12 cellular contexts compared by ENCODE assay signal in the genomic region with DNA sequence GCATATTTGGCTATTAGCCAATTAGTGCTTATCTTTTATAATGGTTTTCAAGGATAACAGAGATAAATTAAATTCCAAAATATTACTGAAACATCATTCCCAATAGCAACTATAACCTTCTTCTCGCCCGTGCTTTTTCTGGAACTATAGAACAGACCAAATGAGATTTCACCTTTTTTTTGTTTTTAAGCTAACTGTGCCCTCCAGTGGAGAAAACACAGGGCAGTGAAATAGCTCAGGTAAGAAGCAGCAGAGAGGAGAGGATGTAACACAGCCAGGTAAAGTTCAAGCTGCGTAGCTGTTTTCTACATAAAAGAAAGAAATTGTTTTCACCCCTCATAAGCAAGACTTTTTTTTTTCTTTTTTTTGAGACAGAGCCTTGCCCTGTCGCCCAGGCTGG. TPM values are rescaled to one million over a fixed set of nuclear protein-coding genes. Genes with fewer than 3 reads are reported as not detected.
DNase-seq lines count a peak whose midpoint lies in the region; ATAC-seq and TF ChIP-seq lines count a peak whose summit lies in the region.
"Had no signal": no experiment of that assay in that cellular context is flagged by ENCODE, and none has a peak within 500 bp of the region (broad histone marks: within the 10 kb centered on the region; RNA-seq: fewer than 3 reads in every experiment).

No MANE protein-coding gene starts in this region.

- no peak overlapping the region for H2AFZ ChIP-seq in H9 (ENCODE audit: low read length)

- no peaks in the 10 kb centered on the region for H4K20me1 ChIP-seq in H9 (ENCODE audit: control insufficient read depth, insufficient read depth, insufficient read length)

- no peak overlapping the region for H2AK5ac ChIP-seq in H9 (ENCODE audit: insufficient read length, low read length)

- TF ChIP-seq CTCF in AG04450 (IDR thresholded peaks at IDR 0.05; ENCODE audit: low read depth, low read length) (peak; percentile 25; the same call in 1 of the 2 replicates), H9 (conservative IDR thresholded peaks at IDR 0.05) (peak; percentile 56), adrenal gland (IDR thresholded peaks at IDR 0.05) (peak in 5 of 6 experiments; percentile 14 to 49 (median 40))

- H3K27me3 Mint-ChIP-seq in H9 (ENCODE audit: low read depth): no peaks in the 10 kb centered on the region
- no peaks in the 10 kb centered on the region for H3K27me3 Mint-ChIP-seq in activated naive CD8-positive, alpha-beta T cell treated with anti-CD3 and anti-CD28 coated beads, Interleukin-2, amount 50 U/mL, for 24 hours
- H3K27me3 Mint-ChIP-seq: CD4-positive, alpha-beta T cell had no signal

- H2BK12ac ChIP-seq in H9 (ENCODE audit: insufficient read length, low read depth, low read length): no peak overlapping the region

- peaks cover 12% of the 10 kb centered on the region for H3K79me1 ChIP-seq in H9 (ENCODE audit: insufficient read depth, low read depth, low read length, poor library complexity, severe bottlenecking)

- H3K79me2 ChIP-seq in H9 (ENCODE audit: insufficient read depth, low read length): peaks cover 15% of the 10 kb centered on the region; the same call in 1 of the 2 replicates

- no peak overlapping the region for H4K8ac ChIP-seq in H9 (replicated peaks; ENCODE audit: insufficient read length, low read depth, low read length)

- H3K36me3 Mint-ChIP-seq in H9 (ENCODE audit: insufficient read depth in 1 of 3, low read depth in 3 of 3): peaks cover 2 to 19% (median 8%) of the 10 kb centered on the region in 3 experiments
- H3K36me3 Mint-ChIP-seq in activated naive CD4-positive, alpha-beta T cell treated with anti-CD3 and anti-CD28 coated beads, Interleukin-2, amount 50 U/mL, for 72 hours: peaks cover 10 to 11% of the 10 kb centered on the region in 2 donors
- peaks cover 23% of the 10 kb centered on the region for H3K36me3 Mint-ChIP-seq in activated naive CD8-positive, alpha-beta T cell treated with anti-CD3 and anti-CD28 coated beads, Interleukin-2, amount 50 U/mL, for 24 hours (ENCODE audit: low read depth)

- H3K4me3 ChIP-seq in AG04450 (ENCODE audit: low read depth, low read length) (no peak overlapping the region), adrenal gland (no peak overlapping the region)

- no peak overlapping the region for H4K91ac ChIP-seq in H9 (ENCODE audit: insufficient read length, low read depth, low read length)

- intact Hi-C loops in adrenal gland (cut with DNase I): loop anchor here in 1 of 2 donors (10.0 kb wide), 1 partner anchor 134 kb away; no protein-coding TSS in a partner anchor

- H3K27me3 ChIP-seq in AG04450 (ENCODE audit: control insufficient read depth, insufficient read depth, low read length) (no peaks in the 10 kb centered on the region), H9 (ENCODE audit: insufficient read depth, low read length) (no peaks in the 10 kb centered on the region), adrenal gland (no peaks in the 10 kb centered on the region)

- H3K36me3 ChIP-seq in adrenal gland (replicated peaks in 1 of 2): no peaks in the 10 kb centered on the region

- H3K9me3 Mint-ChIP-seq in H9: peaks cover 2% of the 10 kb centered on the region in 2 experiments; a peak in 1 of 5 replicates
- peaks cover 0 to 5% of the 10 kb centered on the region in 2 donors for H3K9me3 Mint-ChIP-seq in activated naive CD4-positive, alpha-beta T cell treated with anti-CD3 and anti-CD28 coated beads, Interleukin-2, amount 50 U/mL, for 72 hours
- peaks cover 6% of the 10 kb centered on the region for H3K9me3 Mint-ChIP-seq in activated naive CD8-positive, alpha-beta T cell treated with anti-CD3 and anti-CD28 coated beads, Interleukin-2, amount 50 U/mL, for 24 hours

- no peak overlapping the region for H2BK5ac ChIP-seq in H9 (ENCODE audit: insufficient read length, low read length)

- no peak overlapping the region for H3K23ac ChIP-seq in H9 (ENCODE audit: insufficient read length, low read depth, low read length)

- no CpG with 5 or more reads among the region's 4 CpGs for WGBS in H9 (ENCODE audit: extremely low coverage, insufficient read length, low lambda C conversion rate)
- 61 to 72% (median 65%) methylated on average over 4 of the region's 4 CpGs for WGBS in adrenal gland, 4 donors

- DNase-seq in AG04450 (ENCODE audit: low read depth, low spot score) (no peak), H9 (no peak), adrenal gland (peak in 1 of 7 donors; percentile 3), inferior parietal cortex (ENCODE audit: extremely low spot score) (peak; percentile 10), AG08395 (ENCODE audit: low spot score) (no peak)
- DNase-seq in activated naive CD4-positive, alpha-beta T cell treated with anti-CD3 and anti-CD28 coated beads, Interleukin-2, amount 50 U/mL, for 72 hours (ENCODE audit: low spot score in 2 of 2): no peak
- DNase-seq in activated naive CD8-positive, alpha-beta T cell treated with anti-CD3 and anti-CD28 coated beads, Interleukin-2, amount 50 U/mL, for 24 hours: no peak
- DNase-seq: activated T-cell treated with anti-CD3 and anti-CD28 coated beads for 4 hours; aorta; CD4-positive, alpha-beta T cell; NCI-H1694 had no signal

- no peak overlapping the region for H3K9ac ChIP-seq in H9 (ENCODE audit: extremely low read depth, insufficient read length, low read length)

- H3K4me1 Mint-ChIP-seq in H9: peaks cover 4 to 6% of the 10 kb centered on the region in 2 experiments; a peak in 2 of 4 replicates
- H3K4me1 Mint-ChIP-seq in activated naive CD8-positive, alpha-beta T cell treated with anti-CD3 and anti-CD28 coated beads, Interleukin-2, amount 50 U/mL, for 24 hours: no peaks in the 10 kb centered on the region

- no peak overlapping the region for H2BK120ac ChIP-seq in H9 (ENCODE audit: low read depth, low read length, poor library complexity, severe bottlenecking)

- H3K4me2 ChIP-seq in H9 (ENCODE audit: insufficient read depth, insufficient read length, low read length): no peak overlapping the region

- H3K4me3 Mint-ChIP-seq in H9: no peak overlapping the region
- H3K4me3 Mint-ChIP-seq in activated naive CD8-positive, alpha-beta T cell treated with anti-CD3 and anti-CD28 coated beads, Interleukin-2, amount 50 U/mL, for 24 hours: no peak overlapping the region
- H3K4me3 Mint-ChIP-seq: CD4-positive, alpha-beta T cell had no signal

- H3T11ph ChIP-seq in H9 (ENCODE audit: low read length): no peak overlapping the region

- H4K5ac ChIP-seq in H9 (ENCODE audit: insufficient read length, low read depth, low read length): no peak overlapping the region

- CTCF ChIA-PET in AG04450 (lab: Charles Lee): interaction anchor here (0.7 to 1.6 kb wide), 3 partner anchors 9 to 143 kb away, joined by 3 read pairs; no protein-coding TSS in a partner anchor

- no peak overlapping the region for H3K14ac ChIP-seq in H9 (ENCODE audit: insufficient read depth, low read length)

- H3K56ac ChIP-seq in H9 (ENCODE audit: insufficient read length, low read depth, low read length): no peak overlapping the region

- no peak overlapping the region for H3K4ac ChIP-seq in H9 (ENCODE audit: low read depth, low read length)

- H2BK15ac ChIP-seq in H9 (ENCODE audit: low read depth, low read length): no peak overlapping the region

- POLR2A ChIA-PET in AG04450 (lab: Yijun Ruan, JAX): no interaction called here

- H3K4me1 ChIP-seq in H9 (ENCODE audit: insufficient read depth, low read length) (no peaks in the 10 kb centered on the region), adrenal gland (replicated peaks in 1 of 2) (no peaks in the 10 kb centered on the region)

- no peaks in the 10 kb centered on the region for H3K9me3 ChIP-seq in AG04450 (ENCODE audit: control insufficient read depth, insufficient read depth, low read length)
- H3K9me3 ChIP-seq in H9 (ENCODE audit: control insufficient read depth, low read depth, low read length): no peaks in the 10 kb centered on the region
- H3K9me3 ChIP-seq in adrenal gland (replicated peaks in 1 of 3): no peaks in the 10 kb centered on the region

- H3K27ac Mint-ChIP-seq in H9: no peak overlapping the region
- H3K27ac Mint-ChIP-seq in activated naive CD4-positive, alpha-beta T cell treated with anti-CD3 and anti-CD28 coated beads, Interleukin-2, amount 50 U/mL, for 72 hours: no peak overlapping the region
- no peak overlapping the region for H3K27ac Mint-ChIP-seq in activated naive CD8-positive, alpha-beta T cell treated with anti-CD3 and anti-CD28 coated beads, Interleukin-2, amount 50 U/mL, for 24 hours
- H3K27ac Mint-ChIP-seq: CD4-positive, alpha-beta T cell had no signal

- H3K18ac ChIP-seq in H9 (ENCODE audit: insufficient read length, low read depth, low read length): no peak overlapping the region

- H3K23me2 ChIP-seq in H9 (ENCODE audit: insufficient read length, low read depth, low read length, poor library complexity, severe bottlenecking): no peaks in the 10 kb centered on the region

- H2BK20ac ChIP-seq in H9 (ENCODE audit: low read depth, low read length, poor library complexity, severe bottlenecking): no peak overlapping the region

- H3K27ac ChIP-seq in AG04450 (ENCODE audit: low read depth, low read length) (no peak overlapping the region), H9 (ENCODE audit: insufficient read length, low read depth, low read length) (no peak overlapping the region), adrenal gland (no peak overlapping the region)

- TF ChIP-seq POLR2A in adrenal gland (IDR thresholded peaks at IDR 0.05): no peak

- ATAC-seq in GM21526 (IDR thresholded peaks at IDR 0.05; ENCODE audit: low FRiP score, unreplicated experiment): no peak
- no peak for ATAC-seq in activated naive CD4-positive, alpha-beta T cell treated with anti-CD3 and anti-CD28 coated beads, Interleukin-2, amount 50 U/mL, for 72 hours
- no peak for ATAC-seq in activated naive CD8-positive, alpha-beta T cell treated with anti-CD3 and anti-CD28 coated beads, Interleukin-2, amount 50 U/mL, for 24 hours

RNA-seq across cellular contexts. Expression of a gene that starts 28.2 kb away (rescaled TPM):
- 59.3 and 60.8 TPM in 2 replicates for polyA plus RNA-seq in AG04450 (2011; rRNA removed)
- polyA minus RNA-seq in AG04450 (2011; rRNA and poly(A)+ RNA removed): 34.4 and 36.4 TPM in 2 replicates
- total RNA-seq in H9 (2021): 107 and 111 TPM in 2 replicates
- 100 to 1,000 TPM in 3 of 8 donors, 10 to 100 TPM in 5; 48.3 to 162 (median 94.6) TPM for total RNA-seq in adrenal gland
- 100 to 1,000 TPM in 1 of 3 donors, 10 to 100 TPM in 2; 37.1 to 342 (median 44.5) TPM for polyA plus RNA-seq in adrenal gland
- 10 to 100 TPM; 38.7 to 55.7 TPM for total RNA-seq in activated naive CD4-positive, alpha-beta T cell treated with anti-CD3 and anti-CD28 coated beads, Interleukin-2, amount 50 U/mL, for 72 hours
